ENCODE assay signal across 17 cellular contexts in genomic region chr17:72616457-72616856, GRCh38.
DNase-seq lines count a peak whose midpoint lies in the region; ATAC-seq, FAIRE-seq and TF ChIP-seq lines count a peak whose summit lies in the region.
"Had no signal": no experiment of that assay in that cellular context is flagged by ENCODE, and none has a peak within 500 bp of the region (broad histone marks: within the 10 kb centered on the region; RNA-seq: fewer than 3 reads in every experiment).

No MANE protein-coding gene starts in this region.

- H3K4me1 Mint-ChIP-seq in Calu3 (ENCODE audit: low read depth, unreplicated experiment): peaks cover 72% of the 10 kb centered on the region

- no peak for TF ChIP-seq POLR2A in transverse colon (IDR thresholded peaks at IDR 0.05)

- no peak overlapping the region for H2AFZ ChIP-seq in hepatocyte
- H2AFZ ChIP-seq: GM23248, PC-9 had no signal

- TF ChIP-seq CTCF in Calu3 (IDR thresholded peaks at IDR 0.05; ENCODE audit: unreplicated experiment) (no peak), Panc1 (IDR thresholded peaks at IDR 0.05) (no peak), hepatocyte (IDR thresholded peaks at IDR 0.05; ENCODE audit: poor library complexity) (no peak), transverse colon (IDR thresholded peaks at IDR 0.05) (no peak)

- H3K27me3 Mint-ChIP-seq in Calu3 (ENCODE audit: unreplicated experiment): no peaks in the 10 kb centered on the region

- FAIRE-seq in frontal cortex (lab: Jason Lieb, UNC): no peak

- H3K4me3 Mint-ChIP-seq in Calu3 (ENCODE audit: low read depth, unreplicated experiment): peak overlapping the region; percentile 11

- H3K27ac ChIP-seq in Panc1 (ENCODE audit: low read length) (peak overlapping the region; percentile 72), hepatocyte (peak overlapping the region; percentile 94), transverse colon (peak overlapping the region in 3 of 4 donors; percentile 76 to 88 (median 87))
- H3K27ac ChIP-seq: GM23248, PC-9 had no signal

- H3K4me2 ChIP-seq in hepatocyte: no peak overlapping the region
- H3K4me2 ChIP-seq: PC-9 had no signal

- TF ChIP-seq EP300 in transverse colon (IDR thresholded peaks at IDR 0.05; ENCODE audit: low read depth): no peak

- H3K4me1 ChIP-seq in Panc1 (ENCODE audit: control insufficient read depth, insufficient read depth, low read length): peaks cover 50% of the 10 kb centered on the region
- peaks cover 39% of the 10 kb centered on the region for H3K4me1 ChIP-seq in hepatocyte (ENCODE audit: insufficient read depth)
- H3K4me1 ChIP-seq in transverse colon: peaks cover 8 to 57% (median 38%) of the 10 kb centered on the region in 4 donors

- H3K9me3 Mint-ChIP-seq in Calu3 (ENCODE audit: low read depth, unreplicated experiment): peaks cover 2% of the 10 kb centered on the region

- intact Hi-C loops in Calu3 (cut with micrococcal nuclease; ENCODE audit: unreplicated experiment): loop anchor here (5.0 kb wide), 1 partner anchor 209 kb away; no protein-coding TSS in a partner anchor
- intact Hi-C loops in Panc1 (cut with micrococcal nuclease; ENCODE audit: unreplicated experiment): no loop called here
- intact Hi-C loops in transverse colon (cut with DNase I; ENCODE audit: low total_unique reads): no loop called here

- DNase-seq in Calu3 (no peak), Panc1 (ENCODE audit: low read depth, low spot score) (no peak), hepatocyte (ENCODE audit: low spot score) (no peak), transverse colon (no peak), HEK293T (ENCODE audit: extremely low spot score) (no peak), frontal cortex (ENCODE audit: low spot score in 2 of 2) (no peak)
- DNase-seq: BE2C, DMS79, GM23248, Kasumi-1, NCI-H1436, NCI-H187 treated with DMSO at 0.1 percent for 48 hours, NCI-H748 treated with DMSO at 0.1 percent for 48 hours, PC-9, SHP77 treated with DMSO at 0.1 percent for 48 hours had no signal

- CTCF ChIA-PET in Calu3 (lab: Charles Lee) (no interaction called here), Panc1 (lab: Charles Lee) (no interaction called here), HEK293T (lab: Yijun Ruan, JAX) (no interaction called here)

- no peaks in the 10 kb centered on the region for H3K79me2 ChIP-seq in hepatocyte

- POLR2A ChIA-PET in Panc1 (lab: Charles Lee) (interaction anchor here (0.6 kb wide), 1 partner anchor 68 kb away, joined by 4 read pairs; no protein-coding TSS in a partner anchor), HEK293T (lab: Yijun Ruan, JAX) (no interaction called here)

- H3K27me3 ChIP-seq in Panc1 (ENCODE audit: control insufficient read depth, insufficient read depth, low read length): no peaks in the 10 kb centered on the region
- no peaks in the 10 kb centered on the region for H3K27me3 ChIP-seq in hepatocyte
- no peaks in the 10 kb centered on the region for H3K27me3 ChIP-seq in transverse colon
- H3K27me3 ChIP-seq: BE2C had no signal

- H3K9me3 ChIP-seq in Panc1 (ENCODE audit: control insufficient read depth, insufficient read depth, low read depth, low read length) (no peaks in the 10 kb centered on the region), hepatocyte (ENCODE audit: low read depth) (no peaks in the 10 kb centered on the region), transverse colon (no peaks in the 10 kb centered on the region)
- H3K9me3 ChIP-seq: BE2C had no signal

- no TSS peak for BruUV-seq in Calu3 (replicated peaks; lab: Mats Ljungman, UMichigan)
- BruUV-seq in Panc1 (replicated peaks; lab: Mats Ljungman, UMichigan): no TSS peak

- ATAC-seq in Panc1 (no peak), GM19324 (IDR thresholded peaks at IDR 0.05; ENCODE audit: low FRiP score, unreplicated experiment) (no peak)
- ATAC-seq: SK-N-SH treated with all-trans-retinoic acid at 6 μM for 48 hours had no signal

- in situ Hi-C loops in Panc1 (cut with HindIII; ENCODE audit: low pct_unique_long_range_greater_than_20kb, low sequenced_read_pairs): no loop called here
- in situ Hi-C loops in transverse colon (cut with MboI; ENCODE audit: low pct_ligation_motif_present in 1 of 4, low pct_unique_long_range_greater_than_20kb in 1 of 4, low sequenced_read_pairs in 3 of 4): loop anchor here in 1 of 4 donors (10.0 kb wide), 1 partner anchor 58 kb away; no protein-coding TSS in a partner anchor

- H3K4me3 ChIP-seq in Panc1 (ENCODE audit: low read depth in 2 of 2, low read length in 2 of 2): no peak overlapping the region
- H3K4me3 ChIP-seq in hepatocyte: no peak overlapping the region
- H3K4me3 ChIP-seq in transverse colon: no peak overlapping the region
- H3K4me3 ChIP-seq: GM23248, PC-9 had no signal

- no peaks in the 10 kb centered on the region for H4K20me1 ChIP-seq in hepatocyte (ENCODE audit: insufficient read depth, poor library complexity, severe bottlenecking)

- H3K27ac Mint-ChIP-seq in Calu3 (ENCODE audit: unreplicated experiment): peak overlapping the region; percentile 98

- WGBS in hepatocyte (ENCODE audit: low lambda C conversion rate, missing lambda C conversion rate): 74% methylated on average over 4 of the region's 4 CpGs
- 73 to 80% methylated on average over 1 to 4 of the region's 4 CpGs for WGBS in transverse colon (ENCODE audit: low coverage in 1 of 2), 2 donors

- no peaks in the 10 kb centered on the region for H3K9me2 ChIP-seq in hepatocyte (replicated peaks; ENCODE audit: insufficient read depth)

- H3K36me3 ChIP-seq in Panc1 (ENCODE audit: control insufficient read depth, insufficient read depth, low read length): no peaks in the 10 kb centered on the region
- no peaks in the 10 kb centered on the region for H3K36me3 ChIP-seq in hepatocyte (replicated peaks; ENCODE audit: insufficient read depth, low read depth)
- no peaks in the 10 kb centered on the region for H3K36me3 ChIP-seq in transverse colon
- H3K36me3 ChIP-seq: BE2C had no signal

- peaks cover 47% of the 10 kb centered on the region for H3K36me3 Mint-ChIP-seq in Calu3 (ENCODE audit: insufficient read depth, unreplicated experiment)

TF ChIP-seq in HEK293T, 16 proteins besides CTCF, POLR2A, EP300 and RAD21:
- TF ChIP-seq L3MBTL2 (conservative IDR thresholded peaks at IDR 0.05) (no peak), TARDBP (IDR thresholded peaks at IDR 0.05) (no peak), SP1 (IDR thresholded peaks at IDR 0.05) (no peak)
